In the genomic region with DNA sequence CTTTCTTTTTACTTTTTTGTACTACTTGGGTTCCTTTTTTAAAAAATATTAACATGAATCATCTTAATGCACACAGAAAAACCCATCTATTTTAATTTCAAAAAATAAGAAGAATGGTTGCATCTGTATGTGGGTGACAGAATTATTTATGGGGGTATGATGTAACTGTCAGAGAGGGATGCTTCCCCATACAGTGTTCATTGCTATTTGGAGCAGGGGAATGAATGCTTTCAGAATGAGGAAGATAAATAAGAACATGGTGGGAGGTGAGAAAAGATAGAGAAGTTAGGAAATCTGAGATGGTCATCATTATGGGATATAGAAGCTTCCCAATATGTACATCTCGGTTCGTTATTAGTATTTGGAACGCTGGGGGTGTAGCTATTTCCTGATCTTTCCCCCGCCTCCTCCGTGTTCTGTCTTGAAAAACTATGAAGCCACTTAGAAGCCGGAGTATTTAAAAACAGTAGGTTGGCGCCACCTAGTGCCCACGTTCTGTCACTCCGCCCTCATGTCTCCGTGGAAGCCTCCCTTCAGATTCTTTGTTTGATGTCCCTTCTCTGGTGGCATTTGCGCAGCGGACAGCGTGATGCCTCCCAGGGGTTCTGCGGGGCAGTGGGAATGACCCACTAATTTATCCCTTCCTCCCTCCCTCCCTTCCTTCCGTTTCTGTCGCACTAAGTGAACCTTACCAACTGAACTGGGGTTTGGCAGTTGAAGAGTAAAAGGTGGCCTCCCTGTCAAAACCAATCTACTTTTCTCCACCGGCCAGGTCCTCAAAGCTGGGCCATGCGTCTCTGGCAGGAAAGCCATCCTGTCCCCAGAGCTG, we compare ENCODE assay signal across 8 cellular contexts.
DNase-seq lines count a peak whose midpoint lies in the region; ATAC-seq, FAIRE-seq and TF ChIP-seq lines count a peak whose summit lies in the region.

No MANE protein-coding gene starts in this region.

- H3K4me1 ChIP-seq in upper lobe of right lung: peaks cover 10% of the 10 kb centered on the region

- no peak overlapping the region for H3K27ac ChIP-seq in upper lobe of right lung

- no peak overlapping the region for H3K4me3 ChIP-seq in upper lobe of right lung

- peaks cover 4% of the 10 kb centered on the region for H3K36me3 ChIP-seq in upper lobe of right lung

- no peaks in the 10 kb centered on the region for H3K27me3 ChIP-seq in upper lobe of right lung

- FAIRE-seq in frontal cortex (lab: Jason Lieb, UNC): no peak

- DNase-seq in DMS153 treated with DMSO at 0.1 percent for 48 hours (lab: John Stamatoyannopoulos, UW; ENCODE audit: unreplicated experiment) (peak; percentile 43), SHP77 treated with DMSO at 0.1 percent for 48 hours (lab: John Stamatoyannopoulos, UW) (peak; percentile 29), frontal cortex (ENCODE audit: low spot score in 2 of 2) (peak; percentile 28 to 78), pons (ENCODE audit: low spot score) (peak; percentile 73), upper lobe of right lung (peak; percentile 75)
- peak; percentile 24 for DNase-seq in activated gamma-delta T cell treated with anti-CD3 and anti-CD28 coated beads, Interleukin-2, amount 50 U/mL, for 16 hours (ENCODE audit: low read depth)

- peak; percentile 77 for TF ChIP-seq CTCF in LNCAP (IDR thresholded peaks at IDR 0.05)
- peak; percentile 89 for TF ChIP-seq CTCF in upper lobe of right lung (IDR thresholded peaks at IDR 0.05)

- H3K9me3 ChIP-seq in upper lobe of right lung: no peaks in the 10 kb centered on the region

- ATAC-seq in GM21723 (IDR thresholded peaks at IDR 0.05; ENCODE audit: unreplicated experiment): peak; percentile 87
- ATAC-seq in upper lobe of right lung: peak; percentile 87

- intact Hi-C loops in upper lobe of right lung (cut with DNase I): loop anchor here (5.0 kb wide), 1 partner anchor 631 kb away; no protein-coding TSS in a partner anchor

Comparison
In these comparisons a context has a peak if more than half of its experiments do, and no peak if none do; other contexts are left out.
1. DNase-seq: peak in every context shown above with its lines; median percentile 75 in upper lobe of right lung; 73 in pons; 53 in frontal cortex; 43 in DMS153 treated with DMSO at 0.1 percent for 48 hours; 29 in SHP77 treated with DMSO at 0.1 percent for 48 hours; 24 in activated gamma-delta T cell treated with anti-CD3 and anti-CD28 coated beads, Interleukin-2, amount 50 U/mL, for 16 hours.